Comparison of ENCODE assay signal across 8 cellular contexts in the genomic region with DNA sequence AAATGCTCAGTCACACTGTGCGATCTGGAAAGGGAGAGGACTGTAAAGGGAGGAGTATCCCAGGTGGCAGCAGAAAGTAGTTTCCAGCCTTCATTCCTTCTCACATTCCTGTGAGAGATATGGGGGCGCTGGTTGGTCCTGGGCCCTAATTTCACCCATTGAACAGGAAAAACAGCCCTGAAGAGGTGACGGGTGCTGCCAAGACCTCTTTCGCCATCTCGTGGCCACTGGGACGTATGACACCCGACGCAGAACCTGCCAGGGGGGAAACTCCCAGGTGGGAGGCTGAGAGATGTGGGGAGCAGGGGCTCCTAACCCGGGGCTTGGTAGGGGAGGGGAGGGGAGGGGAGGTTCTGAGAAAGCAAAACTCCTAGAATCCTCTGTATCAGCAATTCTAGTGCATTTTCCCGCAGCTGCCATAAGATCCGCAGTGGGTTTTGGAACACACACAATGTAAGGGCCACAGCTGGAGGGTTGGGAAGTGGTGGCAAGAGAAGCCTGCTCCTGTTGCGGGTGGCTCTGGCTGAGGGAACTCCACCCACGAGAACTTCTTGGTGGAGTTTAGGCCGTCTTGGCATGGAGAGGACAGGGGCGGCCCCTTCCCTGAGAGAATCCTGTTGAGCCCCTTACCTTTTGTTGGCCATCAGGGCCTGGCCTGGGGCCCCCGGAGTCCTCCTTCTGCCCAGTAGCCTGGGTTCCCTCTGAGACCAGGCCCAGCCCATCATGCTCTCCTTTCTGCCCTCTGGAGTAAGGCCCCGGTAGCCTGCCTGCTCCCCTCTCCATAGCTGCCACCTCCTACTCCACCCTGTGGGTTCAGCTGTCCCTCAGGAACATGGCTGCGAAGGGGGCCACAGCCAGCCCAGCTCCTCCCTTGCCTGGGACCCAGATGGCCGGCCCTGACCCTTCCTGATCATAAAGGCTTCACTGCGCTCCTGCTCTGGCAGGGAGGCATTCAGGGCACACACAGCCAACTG.
A peak's percentile ranks its signal among the peaks of the same experiment; 100 is the strongest.
DNase-seq lines count a peak whose midpoint lies in the region; ATAC-seq and TF ChIP-seq lines count a peak whose summit lies in the region.

No MANE protein-coding gene starts in this region.

- H3K36me3 Mint-ChIP-seq in naive thymus-derived CD4-positive, alpha-beta T cell, result no peaks in the 10 kb centered on the region
- no peaks in the 10 kb centered on the region for H3K36me3 Mint-ChIP-seq in type B pancreatic cell

- H3K4me3 Mint-ChIP-seq in naive thymus-derived CD4-positive, alpha-beta T cell, result no peak overlapping the region
- no peak overlapping the region for H3K4me3 Mint-ChIP-seq in type B pancreatic cell

- H3K27me3 Mint-ChIP-seq in naive thymus-derived CD4-positive, alpha-beta T cell, result no peaks in the 10 kb centered on the region
- H3K27me3 Mint-ChIP-seq in type B pancreatic cell, result peaks cover 4% of the 10 kb centered on the region

- H3K9me3 Mint-ChIP-seq in naive thymus-derived CD4-positive, alpha-beta T cell, result no peaks in the 10 kb centered on the region
- H3K9me3 Mint-ChIP-seq in type B pancreatic cell, result no peaks in the 10 kb centered on the region

- DNase-seq in NCI-H146 (lab: John Stamatoyannopoulos, UW) (peak; percentile 14), NCI-H146 treated with DMSO at 0.1 percent for 48 hours (lab: John Stamatoyannopoulos, UW; ENCODE audit: unreplicated experiment) (no peak), LHCN-M2 (ENCODE audit: low read depth) (peak; percentile 6), coronary artery (ENCODE audit: low spot score) (no peak), type B pancreatic cell (ENCODE audit: extremely low spot score, unreplicated experiment) (no peak)
- peak in 7 of 9 donors; percentile 5 to 47 (median 35) for DNase-seq in naive thymus-derived CD4-positive, alpha-beta T cell

- H3K4me3 ChIP-seq in WI38 (ENCODE audit: low read depth, low read length) (no peak overlapping the region), coronary artery (no peak overlapping the region)
- H3K4me3 ChIP-seq in naive thymus-derived CD4-positive, alpha-beta T cell (ENCODE audit: low read length), result no peak overlapping the region

- CTCF ChIA-PET in naive thymus-derived CD4-positive, alpha-beta T cell (lab: Charles Lee), result interaction anchor here (0.5 to 0.6 kb wide), 2 partner anchors 703 to 1864 kb away, joined by 3 to 4 read pairs; no protein-coding TSS in a partner anchor

- H3K4me1 ChIP-seq in naive thymus-derived CD4-positive, alpha-beta T cell (ENCODE audit: control insufficient read depth in 2 of 2, insufficient read depth in 2 of 2, low read length in 2 of 2), result no peaks in the 10 kb centered on the region

- POLR2A ChIA-PET in naive thymus-derived CD4-positive, alpha-beta T cell (lab: Charles Lee), result no interaction called here

- peak; percentile 75 for TF ChIP-seq CTCF in WI38 (IDR thresholded peaks at IDR 0.05; ENCODE audit: low read depth, low read length)
- peak; percentile 32 for TF ChIP-seq CTCF in coronary artery (IDR thresholded peaks at IDR 0.05)
- peak; percentile 83 for TF ChIP-seq CTCF in type B pancreatic cell (conservative IDR thresholded peaks at IDR 0.05)

- no peak overlapping the region for H3K27ac ChIP-seq in coronary artery
- no peak overlapping the region for H3K27ac ChIP-seq in naive thymus-derived CD4-positive, alpha-beta T cell (ENCODE audit: low read depth, low read length)

- intact Hi-C loops in naive thymus-derived CD4-positive, alpha-beta T cell (cut with micrococcal nuclease), result no loop called here

- no peak overlapping the region for H3K27ac Mint-ChIP-seq in naive thymus-derived CD4-positive, alpha-beta T cell
- no peak overlapping the region for H3K27ac Mint-ChIP-seq in type B pancreatic cell

- no peaks in the 10 kb centered on the region for H3K9me3 ChIP-seq in naive thymus-derived CD4-positive, alpha-beta T cell (ENCODE audit: control insufficient read depth in 2 of 3, low read length in 3 of 3)

- peaks cover 0 to 4% (median 0%) of the 10 kb centered on the region in 7 donors for H3K4me1 Mint-ChIP-seq in naive thymus-derived CD4-positive, alpha-beta T cell
- H3K4me1 Mint-ChIP-seq in type B pancreatic cell (ENCODE audit: unreplicated experiment), result no peaks in the 10 kb centered on the region

- peak; percentile 82 for ATAC-seq in GM21529 (IDR thresholded peaks at IDR 0.05; ENCODE audit: unreplicated experiment)
- peak; percentile 54 for ATAC-seq in naive thymus-derived CD4-positive, alpha-beta T cell

- H3K36me3 ChIP-seq in naive thymus-derived CD4-positive, alpha-beta T cell (ENCODE audit: control insufficient read depth in 2 of 3, insufficient read depth in 3 of 3, low read length in 3 of 3), result no peaks in the 10 kb centered on the region

- no peaks in the 10 kb centered on the region for H3K27me3 ChIP-seq in naive thymus-derived CD4-positive, alpha-beta T cell (ENCODE audit: control insufficient read depth in 2 of 2, insufficient read depth in 2 of 2, low read length in 2 of 2)

Comparison
In these comparisons a context has a peak if more than half of its experiments do, and no peak if none do; other contexts are left out.
1. DNase-seq: peak in NCI-H146 (single experiment), LHCN-M2 (single experiment) and naive thymus-derived CD4-positive, alpha-beta T cell (7 of 9); none in NCI-H146 treated with DMSO at 0.1 percent for 48 hours (single experiment), coronary artery (single experiment) and type B pancreatic cell (single experiment).
2. CTCF ChIP-seq: peak in every context shown above with its lines; median percentile 83 in type B pancreatic cell; 75 in WI38; 32 in coronary artery.